ENCODE assay signal across 8 cellular contexts in the genomic region with DNA sequence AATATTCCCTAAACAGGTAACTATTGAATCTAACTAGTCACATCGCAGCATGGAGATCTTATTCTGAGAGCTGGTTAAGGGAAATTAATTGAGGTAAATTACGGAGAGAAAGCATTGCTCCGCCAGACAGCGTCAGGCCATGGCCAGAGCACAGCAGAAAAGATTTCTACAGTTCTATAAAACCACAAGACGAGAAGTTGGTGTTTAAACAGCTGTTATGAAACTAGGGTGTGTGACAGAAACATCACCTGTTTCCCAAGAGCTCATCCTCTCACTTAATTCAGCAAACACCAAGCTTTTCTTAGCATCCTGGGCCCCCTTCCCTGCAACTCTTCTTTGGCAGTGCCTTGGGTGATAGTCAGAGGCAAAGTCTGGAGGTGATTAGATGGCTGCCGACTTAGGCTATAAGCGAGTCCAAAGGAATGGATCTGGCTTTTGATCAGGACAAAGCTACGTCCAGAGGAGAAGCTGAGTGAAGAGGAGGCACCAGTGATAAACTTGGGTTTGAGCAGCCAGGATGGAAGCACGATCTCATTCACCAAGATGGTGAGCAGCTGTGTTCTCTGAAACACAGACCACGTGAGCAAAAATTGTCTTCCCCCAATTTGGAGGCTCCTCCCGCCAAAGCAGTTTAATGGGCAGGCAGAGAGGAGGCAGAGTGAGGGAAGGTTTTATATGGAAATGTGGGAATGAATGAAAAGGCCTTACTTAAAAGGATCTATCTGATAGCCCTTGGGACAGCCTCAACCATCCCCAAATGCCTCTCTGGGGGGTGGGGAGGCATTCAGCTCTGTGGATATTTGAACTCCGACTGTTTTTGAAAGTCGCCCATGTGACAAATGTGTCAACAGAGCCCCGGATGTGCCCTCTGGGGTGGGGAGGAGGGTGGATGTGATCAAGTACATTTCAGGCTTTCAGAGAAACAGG. TPM values are rescaled to one million over a fixed set of nuclear protein-coding genes. Genes with fewer than 3 reads are reported as not detected.
A peak's percentile ranks its signal among the peaks of the same experiment; 100 is the strongest.
DNase-seq lines count a peak whose midpoint lies in the region; ATAC-seq and TF ChIP-seq lines count a peak whose summit lies in the region.

No MANE protein-coding gene starts in this region.

- CTCF ChIA-PET in PC-3 (lab: Charles Lee), result no interaction called here

- H3F3A ChIP-seq in PC-3 (ENCODE audit: low read length, unreplicated experiment), result no peaks in the 10 kb centered on the region

- BruUV-seq in PC-3 (replicated peaks; lab: Mats Ljungman, UMichigan), result no TSS peak

- POLR2A ChIA-PET in PC-3 (lab: Charles Lee; ENCODE audit: unreplicated experiment), result no interaction called here

- no peak overlapping the region for H3K9ac ChIP-seq in PC-3 (ENCODE audit: low read length)

- peak overlapping the region; percentile 2 for H3K4me3 Mint-ChIP-seq in type B pancreatic cell

- intact Hi-C loops in PC-3 (cut with micrococcal nuclease), result no loop called here

- no peaks in the 10 kb centered on the region for H3K27me3 ChIP-seq in PC-3 (ENCODE audit: low read length)

- H3K4me2 ChIP-seq in PC-3 (ENCODE audit: low read length), result no peak overlapping the region

- no peaks in the 10 kb centered on the region for H3K36me3 ChIP-seq in PC-3 (ENCODE audit: low read depth, low read length)

- H3K79me2 ChIP-seq in PC-3 (ENCODE audit: low read length), result no peaks in the 10 kb centered on the region

- no peaks in the 10 kb centered on the region for H3K9me2 ChIP-seq in PC-3 (replicated peaks; ENCODE audit: low read length)

- H3K4me3 ChIP-seq in PC-3 (ENCODE audit: low read length), result no peak overlapping the region

- peaks cover 1% of the 10 kb centered on the region for H3K9me3 Mint-ChIP-seq in type B pancreatic cell

- H3K4me1 ChIP-seq in PC-3 (ENCODE audit: insufficient read depth, low read length), result peaks cover 12% of the 10 kb centered on the region; the same call in 1 of the 2 replicates

- H3K27ac ChIP-seq in PC-3 (ENCODE audit: low read length), result no peak overlapping the region

- peaks cover 28% of the 10 kb centered on the region for H3K4me1 Mint-ChIP-seq in type B pancreatic cell (ENCODE audit: unreplicated experiment)

- DNase-seq in PC-3 (no peak), myocyte (ENCODE audit: low read depth) (peak; percentile 77), type B pancreatic cell (ENCODE audit: extremely low spot score, unreplicated experiment) (no peak), NCI-H345 (lab: John Stamatoyannopoulos, UW) (no peak), NCI-H446 (lab: John Stamatoyannopoulos, UW) (no peak)
- DNase-seq in activated naive CD4-positive, alpha-beta T cell treated with Interleukin-2 at 50 U/mL for 16 hours, result peak; percentile 79

- H4K20me1 ChIP-seq in PC-3 (ENCODE audit: low read length), result no peaks in the 10 kb centered on the region

- H3K27ac Mint-ChIP-seq in type B pancreatic cell, result no peak overlapping the region

- H3K9me3 ChIP-seq in PC-3 (ENCODE audit: low read length), result no peaks in the 10 kb centered on the region

- peak overlapping the region; percentile 43 for H2AFZ ChIP-seq in PC-3 (ENCODE audit: low read length)

- H3K27me3 Mint-ChIP-seq in type B pancreatic cell, result no peaks in the 10 kb centered on the region

- ATAC-seq in GM18519 (IDR thresholded peaks at IDR 0.05; ENCODE audit: low FRiP score, unreplicated experiment) (peak; percentile 45), HG02852 (IDR thresholded peaks at IDR 0.05; ENCODE audit: unreplicated experiment) (peak; percentile 43), PC-3 (no peak)

- H3K36me3 Mint-ChIP-seq in type B pancreatic cell, result no peaks in the 10 kb centered on the region

- TF ChIP-seq CTCF in PC-3 (conservative IDR thresholded peaks at IDR 0.05; ENCODE audit: low read depth, low read length) (no peak), type B pancreatic cell (conservative IDR thresholded peaks at IDR 0.05) (no peak)

RNA-seq across cellular contexts. Expression of a gene that starts 57.8 kb away (rescaled TPM):
- 1.9 and 2.1 TPM in 2 replicates for total RNA-seq in PC-3 (2014; rRNA removed)
- total RNA-seq in myocyte, result 23.6 and 45.0 TPM in 2 replicates
- 29.9 TPM for polyA plus RNA-seq in myocyte (2012)
- total RNA-seq in type B pancreatic cell (ENCODE audit: low replicate concordance), result 81.8 and 158 TPM in 2 replicates

Comparison
In these comparisons a context has a peak if more than half of its experiments do, and no peak if none do; other contexts are left out.
1. DNase-seq: peak in activated naive CD4-positive, alpha-beta T cell treated with Interleukin-2 at 50 U/mL for 16 hours (single experiment) and myocyte (single experiment); none in PC-3 (single experiment), type B pancreatic cell (single experiment), NCI-H345 (single experiment) and NCI-H446 (0 of 2).